9 cellular contexts compared by ENCODE assay signal in the genomic region with DNA sequence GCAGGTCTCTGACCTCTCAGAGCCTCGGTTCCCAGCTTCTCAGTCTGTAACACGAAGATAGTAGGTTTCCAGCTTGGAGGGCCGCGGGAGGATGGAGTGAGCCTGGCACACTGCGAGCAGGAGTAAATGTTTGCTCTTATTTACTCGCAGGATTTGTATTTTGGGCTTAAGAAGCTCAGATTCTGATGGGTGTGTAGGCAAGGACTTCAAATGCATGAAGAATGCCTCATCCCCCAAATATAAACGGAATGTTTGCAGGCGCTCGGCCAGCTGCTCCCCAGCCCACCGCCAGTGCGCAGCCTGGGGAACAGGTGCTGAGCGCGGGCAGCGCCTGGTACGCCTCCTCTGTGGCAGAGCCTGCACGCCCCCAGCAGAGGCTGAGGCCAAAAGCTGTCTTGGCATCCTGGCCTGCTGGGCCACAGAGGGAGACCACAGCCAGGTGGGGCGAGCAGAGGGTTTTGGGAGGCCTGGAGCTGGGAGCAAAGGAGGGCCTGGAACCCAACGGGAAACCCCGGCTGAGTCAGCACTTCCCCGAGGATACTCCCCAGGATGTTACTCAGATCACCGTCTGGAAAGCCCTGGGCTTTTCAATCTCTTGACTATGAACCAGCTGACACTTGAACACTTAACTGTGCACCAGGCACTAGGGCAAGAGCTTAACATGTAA. TPM values are rescaled to one million over a fixed set of nuclear protein-coding genes. Genes with fewer than 3 reads are reported as not detected.
DNase-seq lines count a peak whose midpoint lies in the region; ATAC-seq, FAIRE-seq and TF ChIP-seq lines count a peak whose summit lies in the region.
"Had no signal": no experiment of that assay in that cellular context is flagged by ENCODE, and none has a peak within 500 bp of the region (broad histone marks: within the 10 kb centered on the region; RNA-seq: fewer than 3 reads in every experiment).

No MANE protein-coding gene starts in this region.

- no peak overlapping the region for H3K4me3 ChIP-seq in foreskin fibroblast (ENCODE audit: low read depth in 1 of 2, low read length in 2 of 2)
- H3K4me3 ChIP-seq in small intestine (ENCODE audit: low read depth in 1 of 2, low read length in 2 of 2), result peak overlapping the region in 1 of 2 donors; percentile 4

- no peak for ATAC-seq in HG03159 (IDR thresholded peaks at IDR 0.05; ENCODE audit: unreplicated experiment)

- H3K4me1 Mint-ChIP-seq in activated CD4-positive, alpha-beta memory T cell treated with anti-CD3 and anti-CD28 coated beads for 36 hours (ENCODE audit: low read depth), result peaks cover 92% of the 10 kb centered on the region

- peaks cover 0 to 2% of the 10 kb centered on the region in 2 donors for H3K36me3 ChIP-seq in small intestine (ENCODE audit: control insufficient read depth in 2 of 2, insufficient read depth in 2 of 2, low read length in 2 of 2)

- H3K27ac ChIP-seq in small intestine (ENCODE audit: low read depth in 1 of 2, low read length in 1 of 2), result peak overlapping the region; percentile 64 to 79

- peaks cover 53% of the 10 kb centered on the region for H3K36me3 Mint-ChIP-seq in activated CD4-positive, alpha-beta memory T cell treated with anti-CD3 and anti-CD28 coated beads for 36 hours

- H3K9me3 ChIP-seq in small intestine (ENCODE audit: control insufficient read depth, low read depth), result no peaks in the 10 kb centered on the region

- intact Hi-C loops in activated CD4-positive, alpha-beta memory T cell treated with anti-CD3 and anti-CD28 coated beads for 36 hours (cut with micrococcal nuclease), result loop anchor here (1.0 to 5.0 kb wide), 2 partner anchors 10 to 103 kb away; a partner anchor contains a TSS

- no peak for FAIRE-seq in small intestine (lab: Jason Lieb, UNC)
- FAIRE-seq: A204.1 had no signal

- WGBS in small intestine, 3 donors, result 55 to 75% (median 62%) methylated on average over 18 to 21 of the region's 21 CpGs

- no peak for TF ChIP-seq CTCF in foreskin fibroblast (IDR thresholded peaks at IDR 0.05; ENCODE audit: low read depth, low read length)
- no peak for TF ChIP-seq CTCF in GM10266 (IDR thresholded peaks at IDR 0.05; ENCODE audit: control insufficient read depth, insufficient read depth, low read depth, missing control alignments)

- DNase-seq in NCI-H2107 treated with DMSO at 0.1 percent for 48 hours (lab: John Stamatoyannopoulos, UW; ENCODE audit: unreplicated experiment) (peak; percentile 22), NCI-H2107 (lab: John Stamatoyannopoulos, UW) (no peak), foreskin fibroblast (peak; percentile 76 to 90), small intestine (no peak), occipital lobe (lab: John Stamatoyannopoulos, UW) (no peak), GM10266 (ENCODE audit: extremely low spot score) (no peak)
- DNase-seq in activated CD4-positive, alpha-beta memory T cell treated with anti-CD3 and anti-CD28 coated beads for 36 hours, result peak; percentile 71

- POLR2A ChIA-PET in activated CD4-positive, alpha-beta memory T cell treated with anti-CD3 and anti-CD28 coated beads for 36 hours (lab: Charles Lee), result interaction anchor here (0.6 to 20.4 kb wide), 11 partner anchors 10 to 559 kb away, joined by 3 to 460 read pairs (median 3); a partner anchor contains a TSS

- CTCF ChIA-PET in activated CD4-positive, alpha-beta memory T cell treated with anti-CD3 and anti-CD28 coated beads for 36 hours (lab: Charles Lee), result interaction anchor here (0.9 to 29.1 kb wide), 5 partner anchors 10 to 145 kb away, joined by 4 to 1198 read pairs (median 43); a partner anchor contains a TSS

- H3K27ac Mint-ChIP-seq in activated CD4-positive, alpha-beta memory T cell treated with anti-CD3 and anti-CD28 coated beads for 36 hours, result peak overlapping the region; percentile 85

- no peaks in the 10 kb centered on the region for H3K27me3 Mint-ChIP-seq in activated CD4-positive, alpha-beta memory T cell treated with anti-CD3 and anti-CD28 coated beads for 36 hours

- H3K9me3 Mint-ChIP-seq in activated CD4-positive, alpha-beta memory T cell treated with anti-CD3 and anti-CD28 coated beads for 36 hours, result peaks cover 9% of the 10 kb centered on the region

- H3K27me3 ChIP-seq in small intestine (ENCODE audit: control insufficient read depth in 2 of 2, insufficient read depth in 2 of 2, low read length in 2 of 2), result no peaks in the 10 kb centered on the region

- H3K4me1 ChIP-seq in small intestine (ENCODE audit: control insufficient read depth in 2 of 2, insufficient read depth in 1 of 2, low read depth in 1 of 2, low read length in 1 of 2), result peaks cover 20 to 43% of the 10 kb centered on the region in 2 donors

- peak overlapping the region; percentile 62 for H3K4me3 Mint-ChIP-seq in activated CD4-positive, alpha-beta memory T cell treated with anti-CD3 and anti-CD28 coated beads for 36 hours

RNA-seq across cellular contexts. Expression of a gene that starts 9.4 kb away (rescaled TPM):
- total RNA-seq in activated CD4-positive, alpha-beta memory T cell treated with anti-CD3 and anti-CD28 coated beads for 36 hours, result 100 to 1,000 TPM; 103 to 113 TPM
- 10 to 100 TPM; 31.3 to 35.9 (median 33.1) TPM for polyA plus RNA-seq in small intestine
- 22.9 TPM for total RNA-seq in occipital lobe

RNA-seq across cellular contexts. Expression of a gene that starts 24.6 kb away (rescaled TPM):
- total RNA-seq in activated CD4-positive, alpha-beta memory T cell treated with anti-CD3 and anti-CD28 coated beads for 36 hours, result under 1 TPM; 0.39 to 0.69 TPM
- 10 to 100 TPM; 12.1 to 36.5 (median 27.0) TPM for polyA plus RNA-seq in small intestine
- 0.16 TPM for total RNA-seq in occipital lobe

RNA-seq across cellular contexts. Expression of a gene that starts 48.0 kb away (rescaled TPM):
- 10 to 100 TPM; 20.2 to 20.5 TPM for total RNA-seq in activated CD4-positive, alpha-beta memory T cell treated with anti-CD3 and anti-CD28 coated beads for 36 hours
- polyA plus RNA-seq in small intestine, result 10 to 100 TPM; 18.0 to 35.7 (median 28.2) TPM
- 5.5 TPM for total RNA-seq in occipital lobe

RNA-seq across cellular contexts. Expression of a gene that starts 55.5 kb away (rescaled TPM):
- total RNA-seq in activated CD4-positive, alpha-beta memory T cell treated with anti-CD3 and anti-CD28 coated beads for 36 hours, result 10 to 100 TPM in 1 of 2 experiments, 1 to 10 TPM in 1; 9.7 to 11.9 TPM
- polyA plus RNA-seq in small intestine, result 10 to 100 TPM; 13.2 to 15.9 (median 14.0) TPM
- 22.8 TPM for total RNA-seq in occipital lobe

RNA-seq across cellular contexts. Expression of a gene that starts 58.7 kb away (rescaled TPM):
- 10 to 100 TPM; 31.3 to 32.2 TPM for total RNA-seq in activated CD4-positive, alpha-beta memory T cell treated with anti-CD3 and anti-CD28 coated beads for 36 hours
- 10 to 100 TPM; 17.6 to 27.1 (median 23.4) TPM for polyA plus RNA-seq in small intestine
- total RNA-seq in occipital lobe, result 17.2 TPM

Comparison
In these comparisons a context has a peak if more than half of its experiments do, and no peak if none do; other contexts are left out.
1. DNase-seq: peak in NCI-H2107 treated with DMSO at 0.1 percent for 48 hours (single experiment), activated CD4-positive, alpha-beta memory T cell treated with anti-CD3 and anti-CD28 coated beads for 36 hours (single experiment) and foreskin fibroblast (2 of 2); none in NCI-H2107 (single experiment), small intestine (single experiment), occipital lobe (single experiment) and GM10266 (single experiment).